In genomic region chr10:122796796-122797195, GRCh38 we compare ENCODE assay signal across 29 cellular contexts. TPM values are rescaled to one million over a fixed set of nuclear protein-coding genes. Genes with fewer than 3 reads are reported as not detected.
"Had no signal": no experiment of that assay in that cellular context is flagged by ENCODE, and none has a peak within 500 bp of the region (broad histone marks: within the 10 kb centered on the region; RNA-seq: fewer than 3 reads in every experiment).

No MANE protein-coding gene starts in this region.

- H3K9me3 Mint-ChIP-seq: activated CD4-positive, alpha-beta memory T cell treated with anti-CD3 and anti-CD28 coated beads, Interleukin-2, amount 10 ng/mL, durations not matched to agents 7 days and 5 days; activated CD4-positive, alpha-beta T cell treated with anti-CD3 and anti-CD28 coated beads, Interleukin-2, amount 10 ng/mL, durations not matched to agents 24 days and 14 days; activated T-cell treated with anti-CD3 and anti-CD28 coated beads, Interleukin-2, amount 50 U/mL, for 24 hours; activated T-cell treated with anti-CD3 and anti-CD28 coated beads, Interleukin-2, amount 50 U/mL, for 72 hours; T-helper 2 cell treated with Interferon-gamma antibody and Interleukin-4, amounts not matched to agents 5 μg/mL and 100 μg/mL, for 36 hours had no signal

- H3K36me3 ChIP-seq: WERI-Rb-1 had no signal

- H3K27ac ChIP-seq: body of pancreas, WERI-Rb-1 had no signal

- H3K4me3 Mint-ChIP-seq: activated CD4-positive, alpha-beta memory T cell treated with anti-CD3 and anti-CD28 coated beads, Interleukin-2, amount 10 ng/mL, durations not matched to agents 7 days and 5 days; activated CD4-positive, alpha-beta T cell treated with anti-CD3 and anti-CD28 coated beads for 36 hours; activated CD4-positive, alpha-beta T cell treated with anti-CD3 and anti-CD28 coated beads, Interleukin-2, amount 10 ng/mL, durations not matched to agents 24 days and 14 days; activated naive CD8-positive, alpha-beta T cell; activated T-cell treated with anti-CD3 and anti-CD28 coated beads, Interleukin-2, amount 50 U/mL, for 24 hours; activated T-cell treated with anti-CD3 and anti-CD28 coated beads, Interleukin-2, amount 50 U/mL, for 72 hours; T-helper 17 cell; T-helper 2 cell treated with Interferon-gamma antibody and Interleukin-4, amounts not matched to agents 5 μg/mL and 100 μg/mL, for 36 hours had no signal

- DNase-seq: activated CD4-positive, alpha-beta memory T cell treated with anti-CD3 and anti-CD28 coated beads, Interleukin-2, amount 10 ng/mL, durations not matched to agents 7 days and 5 days; activated CD4-positive, alpha-beta T cell treated with anti-CD3 and anti-CD28 coated beads for 36 hours; activated CD4-positive, alpha-beta T cell treated with anti-CD3 and anti-CD28 coated beads, Interleukin-2, amount 10 ng/mL, durations not matched to agents 24 days and 14 days; activated CD4-positive, alpha-beta T cell treated with anti-CD3 and anti-CD28 coated beads, Interleukin-2, amount 50 U/mL, for 4 hours; activated CD4-positive, CD25-positive, alpha-beta regulatory T cell; activated CD4-positive, CD25-positive, alpha-beta regulatory T cell treated with anti-CD3 and anti-CD28 coated beads, Interleukin-2, amount 50 U/mL, for 72 hours; activated CD8-positive, alpha-beta memory T cell treated with anti-CD3 and anti-CD28 coated beads, Interleukin-2, amount 50 U/mL, for 48 hours; activated gamma-delta T cell treated with Interleukin-2 at 50 U/mL for 16 hours; activated naive CD4-positive, alpha-beta T cell treated with anti-CD3 and anti-CD28 coated beads, Interleukin-2, amount 50 U/mL, for 16 hours; activated naive CD4-positive, alpha-beta T cell treated with Interleukin-2 at 50 U/mL for 16 hours; activated T-cell treated with anti-CD3 and anti-CD28 coated beads for 4 hours; activated T-cell treated with anti-CD3 and anti-CD28 coated beads, Interleukin-2, amount 50 U/mL, for 24 hours; activated T-cell treated with anti-CD3 and anti-CD28 coated beads, Interleukin-2, amount 50 U/mL, for 72 hours; amniotic stem cell; aorta; body of pancreas; caudate nucleus; cortex of kidney; effector CD8-positive, alpha-beta T cell; foreskin fibroblast; head of caudate nucleus; T-helper 1 cell; T-helper 17 cell; T1000; WERI-Rb-1 had no signal

- H3K36me3 Mint-ChIP-seq: activated naive CD8-positive, alpha-beta T cell had no signal

- H3K27me3 ChIP-seq: body of pancreas had no signal

- H3K9me3 ChIP-seq: body of pancreas had no signal

- H3K4me1 ChIP-seq: body of pancreas had no signal

- H3K27ac Mint-ChIP-seq: activated CD4-positive, alpha-beta memory T cell treated with anti-CD3 and anti-CD28 coated beads, Interleukin-2, amount 10 ng/mL, durations not matched to agents 7 days and 5 days; activated CD4-positive, alpha-beta T cell treated with anti-CD3 and anti-CD28 coated beads for 36 hours; activated CD4-positive, alpha-beta T cell treated with anti-CD3 and anti-CD28 coated beads, Interleukin-2, amount 10 ng/mL, durations not matched to agents 24 days and 14 days; activated naive CD8-positive, alpha-beta T cell; activated T-cell treated with anti-CD3 and anti-CD28 coated beads, Interleukin-2, amount 50 U/mL, for 24 hours; activated T-cell treated with anti-CD3 and anti-CD28 coated beads, Interleukin-2, amount 50 U/mL, for 72 hours; T-helper 17 cell; T-helper 2 cell treated with Interferon-gamma antibody and Interleukin-4, amounts not matched to agents 5 μg/mL and 100 μg/mL, for 36 hours had no signal

- H3K4me3 ChIP-seq: body of pancreas had no signal

- ATAC-seq: activated CD4-positive, alpha-beta T cell treated with anti-CD3 and anti-CD28 coated beads for 36 hours; activated T-cell treated with anti-CD3 and anti-CD28 coated beads, Interleukin-2, amount 50 U/mL, for 72 hours; body of pancreas; esophagus mucosa; T-helper 17 cell had no signal

- H3K4me1 Mint-ChIP-seq: activated CD4-positive, alpha-beta memory T cell treated with anti-CD3 and anti-CD28 coated beads, Interleukin-2, amount 10 ng/mL, durations not matched to agents 7 days and 5 days; activated CD4-positive, alpha-beta T cell treated with anti-CD3 and anti-CD28 coated beads for 36 hours; activated CD4-positive, alpha-beta T cell treated with anti-CD3 and anti-CD28 coated beads, Interleukin-2, amount 10 ng/mL, durations not matched to agents 24 days and 14 days; T-helper 17 cell had no signal

- H3K27me3 Mint-ChIP-seq: activated CD4-positive, alpha-beta T cell treated with anti-CD3 and anti-CD28 coated beads, Interleukin-2, amount 10 ng/mL, durations not matched to agents 24 days and 14 days had no signal

RNA-seq across cellular contexts. Expression of gene CUZD1, which starts 48.9 kb away (rescaled TPM):
- total RNA-seq: chondrocyte had no signal
